ENCODE assay signal across 22 cellular contexts in the genomic region with DNA sequence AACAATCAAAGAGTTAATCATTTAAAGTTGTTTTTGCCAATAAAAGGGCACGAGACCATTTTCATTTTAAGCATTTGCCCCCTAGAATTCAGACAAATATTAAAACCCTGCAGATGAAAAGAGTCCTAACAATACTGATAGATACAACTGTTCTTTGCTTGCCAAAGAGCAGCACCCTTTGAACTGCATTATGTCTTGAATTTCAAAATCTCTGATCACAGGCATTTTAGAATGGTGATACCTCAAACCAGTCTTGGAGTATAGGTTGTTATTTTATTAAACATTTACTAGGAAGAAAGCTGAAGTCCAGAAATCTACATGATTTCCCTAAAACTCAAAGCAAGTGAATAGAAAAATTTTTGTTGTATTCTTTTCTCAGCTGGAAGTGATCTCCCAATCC.
DNase-seq lines count a peak whose midpoint lies in the region; ATAC-seq and TF ChIP-seq lines count a peak whose summit lies in the region.
"Had no signal": no experiment of that assay in that cellular context is flagged by ENCODE, and none has a peak within 500 bp of the region (broad histone marks: within the 10 kb centered on the region; RNA-seq: fewer than 3 reads in every experiment).

No MANE protein-coding gene starts in this region.

- H3K4me3 Mint-ChIP-seq in HFFc6 = no peak overlapping the region
- H3K4me3 Mint-ChIP-seq: CD4-positive, alpha-beta memory T cell; IgD-negative memory B cell had no signal

- H3K4me1 Mint-ChIP-seq in HFFc6 (ENCODE audit: low read depth) = peaks cover 53% of the 10 kb centered on the region
- H3K4me1 Mint-ChIP-seq: CD4-positive, alpha-beta memory T cell had no signal

- TF ChIP-seq CTCF in HFFc6 (IDR thresholded peaks at IDR 0.05) (no peak), right lobe of liver (IDR thresholded peaks at IDR 0.05) (no peak), psoas muscle (IDR thresholded peaks at IDR 0.05) (no peak)

- intact Hi-C loops in right lobe of liver (cut with DNase I) = no loop called here
- intact Hi-C loops in psoas muscle (cut with DNase I) = no loop called here

- H3K4me1 ChIP-seq in right lobe of liver (peaks cover 0 to 16% (median 0%) of the 10 kb centered on the region in 4 donors), psoas muscle (peaks cover 38% of the 10 kb centered on the region), SJCRH30 (peaks cover 17% of the 10 kb centered on the region)

- H3K36me3 Mint-ChIP-seq in HFFc6 (ENCODE audit: low read depth) = peaks cover 11% of the 10 kb centered on the region; the same call in 1 of the 2 replicates
- H3K36me3 Mint-ChIP-seq: CD4-positive, alpha-beta memory T cell; IgD-negative memory B cell had no signal

- no peak for DNase-seq in HFFc6
- no peak for DNase-seq in epithelial cell of prostate (ENCODE audit: low read depth, low spot score)
- no peak for DNase-seq in right lobe of liver
- no peak for DNase-seq in psoas muscle
- DNase-seq in SJCRH30 = no peak
- no peak for DNase-seq in NCI-H1436 (lab: John Stamatoyannopoulos, UW)
- DNase-seq: C1 segment of cervical spinal cord; CD4-positive, alpha-beta memory T cell; COR-L47; DMS53; GOT3; NCI-H1092 treated with DMSO at 0.1 percent for 48 hours; NCI-H146; NCI-H2029; NCI-H524 treated with DMSO at 0.1 percent for 48 hours; NCI-H774; PC-3; Right ventricle myocardium superior had no signal

- H3K9me3 Mint-ChIP-seq in HFFc6 = no peaks in the 10 kb centered on the region
- H3K9me3 Mint-ChIP-seq: CD4-positive, alpha-beta memory T cell had no signal

- peak overlapping the region; percentile 47 for H3K27ac ChIP-seq in epithelial cell of prostate
- H3K27ac ChIP-seq in right lobe of liver = no peak overlapping the region
- peak overlapping the region; percentile 56 for H3K27ac ChIP-seq in psoas muscle
- no peak overlapping the region for H3K27ac ChIP-seq in SJCRH30
- H3K27ac ChIP-seq: KMS-11 had no signal

- H3K9me3 ChIP-seq in right lobe of liver = no peaks in the 10 kb centered on the region
- no peaks in the 10 kb centered on the region for H3K9me3 ChIP-seq in psoas muscle
- H3K9me3 ChIP-seq in SJCRH30 (replicated peaks) = no peaks in the 10 kb centered on the region

- H3K27me3 Mint-ChIP-seq in HFFc6 (ENCODE audit: insufficient read depth) = no peaks in the 10 kb centered on the region
- H3K27me3 Mint-ChIP-seq: IgD-negative memory B cell had no signal

- 33% methylated on average over 1 of the region's 1 CpG for WGBS in right lobe of liver (ENCODE audit: insufficient coverage, low coverage, low lambda C conversion rate, missing lambda C conversion rate)
- WGBS in psoas muscle, 3 donors = 62 to 80% (median 65%) methylated on average over 1 of the region's 1 CpG

- H3K27ac Mint-ChIP-seq in HFFc6 = peak overlapping the region; percentile 67
- H3K27ac Mint-ChIP-seq: CD4-positive, alpha-beta memory T cell; IgD-negative memory B cell had no signal

- no peaks in the 10 kb centered on the region for H3K36me3 ChIP-seq in right lobe of liver
- H3K36me3 ChIP-seq in psoas muscle (ENCODE audit: insufficient read depth in 1 of 2, low read depth in 1 of 2) = no peaks in the 10 kb centered on the region
- no peaks in the 10 kb centered on the region for H3K36me3 ChIP-seq in SJCRH30

- ATAC-seq in right lobe of liver (peak in 3 of 4 donors; percentile 29 to 67 (median 61)), psoas muscle (no peak), GM18519 (IDR thresholded peaks at IDR 0.05; ENCODE audit: low FRiP score, unreplicated experiment) (no peak), GM19452 (IDR thresholded peaks at IDR 0.05; ENCODE audit: unreplicated experiment) (no peak)
- ATAC-seq: PC-3 had no signal

- TF ChIP-seq POLR2A in right lobe of liver (IDR thresholded peaks at IDR 0.05) = no peak

- H3K27me3 ChIP-seq in right lobe of liver (no peaks in the 10 kb centered on the region), psoas muscle (ENCODE audit: insufficient read depth in 3 of 3, low read length in 2 of 3) (no peaks in the 10 kb centered on the region), SJCRH30 (no peaks in the 10 kb centered on the region)

- H3K4me3 ChIP-seq in right lobe of liver = no peak overlapping the region
- no peak overlapping the region for H3K4me3 ChIP-seq in psoas muscle
- H3K4me3 ChIP-seq in SJCRH30 = no peak overlapping the region

Comparison
In these comparisons a context has a peak if more than half of its experiments do, and no peak if none do; other contexts are left out.
1. H3K27ac ChIP-seq: peak in epithelial cell of prostate (single experiment) and psoas muscle (single experiment); none in right lobe of liver (0 of 3) and SJCRH30 (single experiment).
2. ATAC-seq: peak in right lobe of liver (3 of 4); none in psoas muscle (0 of 4), GM18519 (single experiment) and GM19452 (single experiment).